1 cellular context compared by ENCODE assay signal in genomic region chr20:63145156-63145555, GRCh38.
TF ChIP-seq lines count a peak whose summit lies in the region.

No MANE protein-coding gene starts in this region.

TF ChIP-seq in GM23338, 12 proteins besides CTCF, POLR2A, EP300 and RAD21 (continued from another document):
- TF ChIP-seq, protein P1, sequence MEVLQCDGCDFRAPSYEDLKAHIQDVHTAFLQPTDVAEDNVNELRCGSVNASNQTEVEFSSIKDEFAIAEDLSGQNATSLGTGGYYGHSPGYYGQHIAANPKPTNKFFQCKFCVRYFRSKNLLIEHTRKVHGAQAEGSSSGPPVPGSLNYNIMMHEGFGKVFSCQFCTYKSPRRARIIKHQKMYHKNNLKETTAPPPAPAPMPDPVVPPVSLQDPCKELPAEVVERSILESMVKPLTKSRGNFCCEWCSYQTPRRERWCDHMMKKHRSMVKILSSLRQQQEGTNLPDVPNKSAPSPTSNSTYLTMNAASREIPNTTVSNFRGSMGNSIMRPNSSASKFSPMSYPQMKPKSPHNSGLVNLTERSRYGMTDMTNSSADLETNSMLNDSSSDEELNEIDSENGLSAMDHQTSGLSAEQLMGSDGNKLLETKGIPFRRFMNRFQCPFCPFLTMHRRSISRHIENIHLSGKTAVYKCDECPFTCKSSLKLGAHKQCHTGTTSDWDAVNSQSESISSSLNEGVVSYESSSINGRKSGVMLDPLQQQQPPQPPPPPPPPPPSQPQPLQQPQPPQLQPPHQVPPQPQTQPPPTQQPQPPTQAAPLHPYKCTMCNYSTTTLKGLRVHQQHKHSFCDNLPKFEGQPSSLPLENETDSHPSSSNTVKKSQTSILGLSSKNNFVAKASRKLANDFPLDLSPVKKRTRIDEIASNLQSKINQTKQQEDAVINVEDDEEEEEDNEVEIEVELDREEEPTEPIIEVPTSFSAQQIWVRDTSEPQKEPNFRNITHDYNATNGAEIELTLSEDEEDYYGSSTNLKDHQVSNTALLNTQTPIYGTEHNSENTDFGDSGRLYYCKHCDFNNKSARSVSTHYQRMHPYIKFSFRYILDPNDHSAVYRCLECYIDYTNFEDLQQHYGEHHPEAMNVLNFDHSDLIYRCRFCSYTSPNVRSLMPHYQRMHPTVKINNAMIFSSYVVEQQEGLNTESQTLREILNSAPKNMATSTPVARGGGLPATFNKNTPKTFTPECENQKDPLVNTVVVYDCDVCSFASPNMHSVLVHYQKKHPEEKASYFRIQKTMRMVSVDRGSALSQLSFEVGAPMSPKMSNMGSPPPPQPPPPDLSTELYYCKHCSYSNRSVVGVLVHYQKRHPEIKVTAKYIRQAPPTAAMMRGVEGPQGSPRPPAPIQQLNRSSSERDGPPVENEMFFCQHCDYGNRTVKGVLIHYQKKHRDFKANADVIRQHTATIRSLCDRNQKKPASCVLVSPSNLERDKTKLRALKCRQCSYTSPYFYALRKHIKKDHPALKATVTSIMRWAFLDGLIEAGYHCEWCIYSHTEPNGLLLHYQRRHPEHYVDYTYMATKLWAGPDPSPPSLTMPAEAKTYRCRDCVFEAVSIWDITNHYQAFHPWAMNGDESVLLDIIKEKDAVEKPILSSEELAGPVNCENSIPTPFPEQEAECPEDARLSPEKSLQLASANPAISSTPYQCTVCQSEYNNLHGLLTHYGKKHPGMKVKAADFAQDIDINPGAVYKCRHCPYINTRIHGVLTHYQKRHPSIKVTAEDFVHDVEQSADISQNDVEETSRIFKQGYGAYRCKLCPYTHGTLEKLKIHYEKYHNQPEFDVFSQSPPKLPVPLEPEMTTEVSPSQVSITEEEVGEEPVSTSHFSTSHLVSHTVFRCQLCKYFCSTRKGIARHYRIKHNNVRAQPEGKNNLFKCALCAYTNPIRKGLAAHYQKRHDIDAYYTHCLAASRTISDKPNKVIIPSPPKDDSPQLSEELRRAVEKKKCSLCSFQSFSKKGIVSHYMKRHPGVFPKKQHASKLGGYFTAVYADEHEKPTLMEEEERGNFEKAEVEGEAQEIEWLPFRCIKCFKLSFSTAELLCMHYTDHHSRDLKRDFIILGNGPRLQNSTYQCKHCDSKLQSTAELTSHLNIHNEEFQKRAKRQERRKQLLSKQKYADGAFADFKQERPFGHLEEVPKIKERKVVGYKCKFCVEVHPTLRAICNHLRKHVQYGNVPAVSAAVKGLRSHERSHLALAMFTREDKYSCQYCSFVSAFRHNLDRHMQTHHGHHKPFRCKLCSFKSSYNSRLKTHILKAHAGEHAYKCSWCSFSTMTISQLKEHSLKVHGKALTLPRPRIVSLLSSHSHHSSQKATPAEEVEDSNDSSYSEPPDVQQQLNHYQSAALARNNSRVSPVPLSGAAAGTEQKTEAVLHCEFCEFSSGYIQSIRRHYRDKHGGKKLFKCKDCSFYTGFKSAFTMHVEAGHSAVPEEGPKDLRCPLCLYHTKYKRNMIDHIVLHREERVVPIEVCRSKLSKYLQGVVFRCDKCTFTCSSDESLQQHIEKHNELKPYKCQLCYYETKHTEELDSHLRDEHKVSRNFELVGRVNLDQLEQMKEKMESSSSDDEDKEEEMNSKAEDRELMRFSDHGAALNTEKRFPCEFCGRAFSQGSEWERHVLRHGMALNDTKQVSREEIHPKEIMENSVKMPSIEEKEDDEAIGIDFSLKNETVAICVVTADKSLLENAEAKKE (CRISPR knock-in tag; IDR thresholded peaks at IDR 0.05) = no peak
- TF ChIP-seq JUNB (IDR thresholded peaks at IDR 0.05; ENCODE audit: unreplicated experiment) = no peak
- TF ChIP-seq, protein P2, sequence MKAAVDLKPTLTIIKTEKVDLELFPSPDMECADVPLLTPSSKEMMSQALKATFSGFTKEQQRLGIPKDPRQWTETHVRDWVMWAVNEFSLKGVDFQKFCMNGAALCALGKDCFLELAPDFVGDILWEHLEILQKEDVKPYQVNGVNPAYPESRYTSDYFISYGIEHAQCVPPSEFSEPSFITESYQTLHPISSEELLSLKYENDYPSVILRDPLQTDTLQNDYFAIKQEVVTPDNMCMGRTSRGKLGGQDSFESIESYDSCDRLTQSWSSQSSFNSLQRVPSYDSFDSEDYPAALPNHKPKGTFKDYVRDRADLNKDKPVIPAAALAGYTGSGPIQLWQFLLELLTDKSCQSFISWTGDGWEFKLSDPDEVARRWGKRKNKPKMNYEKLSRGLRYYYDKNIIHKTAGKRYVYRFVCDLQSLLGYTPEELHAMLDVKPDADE (IDR thresholded peaks at IDR 0.05) = no peak
- TF ChIP-seq NANOG (IDR thresholded peaks at IDR 0.05; ENCODE audit: borderline replicate concordance) = no peak
- no peak for TF ChIP-seq POLR2AphosphoS5 (IDR thresholded peaks at IDR 0.05; ENCODE audit: low read depth)
- TF ChIP-seq ZNF331 (CRISPR knock-in tag; IDR thresholded peaks at IDR 0.05; ENCODE audit: low read depth) = no peak
- TF ChIP-seq EZH2phosphoT487 (IDR thresholded peaks at IDR 0.05; ENCODE audit: unreplicated experiment) = no peak
